Comparison of ENCODE assay signal across 14 cellular contexts in genomic region chr7:64494912-64495461, GRCh38.
DNase-seq lines count a peak whose midpoint lies in the region; ATAC-seq and TF ChIP-seq lines count a peak whose summit lies in the region.
"Had no signal": no experiment of that assay in that cellular context is flagged by ENCODE, and none has a peak within 500 bp of the region (broad histone marks: within the 10 kb centered on the region; RNA-seq: fewer than 3 reads in every experiment).

No MANE protein-coding gene starts in this region.

- no peaks in the 10 kb centered on the region for H4K20me1 ChIP-seq in DND-41 (ENCODE audit: insufficient read depth, low read length)

- no peak overlapping the region for H3K9ac ChIP-seq in DND-41 (ENCODE audit: low read depth, low read length)

- H3K36me3 ChIP-seq in DND-41 (ENCODE audit: insufficient read depth, low read length), result 0 out of 2 replicates have a peak, but pooled peaks cover 8% of the 10 kb centered on the region
- no peaks in the 10 kb centered on the region for H3K36me3 ChIP-seq in heart left ventricle
- H3K36me3 ChIP-seq in spleen, result no peaks in the 10 kb centered on the region

- DNase-seq in DND-41 (no peak), NCI-H774 (lab: John Stamatoyannopoulos, UW) (peak; percentile 19), heart left ventricle (no peak), spleen (peak; percentile 67), HuH-7.5 (ENCODE audit: low spot score) (no peak), NCI-H82 (lab: John Stamatoyannopoulos, UW) (no peak)
- DNase-seq in activated CD8-positive, alpha-beta memory T cell treated with anti-CD3 and anti-CD28 coated beads, Interleukin-2, amount 10 ng/mL, durations not matched to agents 7 days and 5 days, result no peak
- DNase-seq: activated CD8-positive, alpha-beta memory T cell treated with anti-CD3 and anti-CD28 coated beads, Interleukin-2, amount 50 U/mL, for 4 hours; CD4-positive, CD25-positive, alpha-beta regulatory T cell; NCI-H446; SHP77; stimulated activated CD4-positive, alpha-beta T cell treated with anti-CD3 and anti-CD28 coated beads, Interleukin-2, amount 100 ng/mL, for 24 hours had no signal

- no peaks in the 10 kb centered on the region for H3K79me2 ChIP-seq in DND-41 (ENCODE audit: insufficient read depth, low read length)

- H3K4me2 ChIP-seq in DND-41 (ENCODE audit: insufficient read depth, low read length), result no peak overlapping the region

- H3K9me3 ChIP-seq in DND-41 (ENCODE audit: insufficient read depth, low read length, severe bottlenecking), result peaks cover 5% of the 10 kb centered on the region
- peaks cover 0 to 28% (median 0%) of the 10 kb centered on the region in 12 donors for H3K9me3 ChIP-seq in heart left ventricle
- H3K9me3 ChIP-seq in spleen, result peaks cover 0 to 100% (median 88%) of the 10 kb centered on the region in 8 donors

- peak; percentile 33; the same call in 1 of the 3 replicates for ATAC-seq in DND-41 (ENCODE audit: insufficient read depth, low read depth)
- peak; percentile 26 to 78 (median 62) for ATAC-seq in heart left ventricle
- ATAC-seq in activated CD8-positive, alpha-beta memory T cell treated with anti-CD3 and anti-CD28 coated beads, Interleukin-2, amount 10 ng/mL, durations not matched to agents 7 days and 5 days, result no peak
- no peak for ATAC-seq in GM19351 (IDR thresholded peaks at IDR 0.05; ENCODE audit: unreplicated experiment)

- intact Hi-C loops in heart left ventricle (cut with DNase I) (loop anchor here in 1 of 10 donors (10.0 kb wide), 1 partner anchor 60 kb away; no protein-coding TSS in a partner anchor), spleen (cut with DNase I; ENCODE audit: low total_unique reads) (no loop called here)

- H3K27me3 ChIP-seq in DND-41 (ENCODE audit: insufficient read depth, low read length, poor library complexity), result no peaks in the 10 kb centered on the region
- no peaks in the 10 kb centered on the region for H3K27me3 ChIP-seq in heart left ventricle
- H3K27me3 ChIP-seq in spleen (replicated peaks in 1 of 7), result no peaks in the 10 kb centered on the region

- peaks cover 5% of the 10 kb centered on the region for H3K36me3 Mint-ChIP-seq in activated CD8-positive, alpha-beta memory T cell treated with anti-CD3 and anti-CD28 coated beads, Interleukin-2, amount 10 ng/mL, durations not matched to agents 7 days and 5 days
- H3K36me3 Mint-ChIP-seq: CD4-positive, CD25-positive, alpha-beta regulatory T cell had no signal

- H3K27me3 Mint-ChIP-seq in activated CD8-positive, alpha-beta memory T cell treated with anti-CD3 and anti-CD28 coated beads, Interleukin-2, amount 10 ng/mL, durations not matched to agents 7 days and 5 days, result no peaks in the 10 kb centered on the region
- H3K27me3 Mint-ChIP-seq: CD4-positive, CD25-positive, alpha-beta regulatory T cell had no signal

- no peak overlapping the region for H3K27ac ChIP-seq in DND-41 (ENCODE audit: low read length)
- no peak overlapping the region for H3K27ac ChIP-seq in heart left ventricle
- no peak overlapping the region for H3K27ac ChIP-seq in spleen

- no peaks in the 10 kb centered on the region for H3K4me1 ChIP-seq in DND-41 (ENCODE audit: insufficient read depth, low read length)
- H3K4me1 ChIP-seq in heart left ventricle, result peaks cover 0 to 8% (median 0%) of the 10 kb centered on the region in 12 donors
- H3K4me1 ChIP-seq in spleen, result no peaks in the 10 kb centered on the region

- no peak overlapping the region for H3K27ac Mint-ChIP-seq in activated CD8-positive, alpha-beta memory T cell treated with anti-CD3 and anti-CD28 coated beads, Interleukin-2, amount 10 ng/mL, durations not matched to agents 7 days and 5 days
- H3K27ac Mint-ChIP-seq: CD4-positive, CD25-positive, alpha-beta regulatory T cell; mesothelial cell of epicardium had no signal

- 11 to 31% (median 15%) methylated on average over 23 to 26 of the region's 26 CpGs for WGBS in heart left ventricle, 4 donors
- WGBS in spleen, 5 donors, result 6 to 16% (median 8%) methylated on average over 25 to 26 of the region's 26 CpGs

- TF ChIP-seq CTCF in DND-41 (IDR thresholded peaks at IDR 0.05; ENCODE audit: borderline replicate concordance, extremely low read depth, low read length, poor library complexity, severe bottlenecking), result no peak
- TF ChIP-seq CTCF in heart left ventricle (IDR thresholded peaks at IDR 0.05), result no peak
- TF ChIP-seq CTCF in spleen (IDR thresholded peaks at IDR 0.05 in 8 of 11, conservative IDR thresholded peaks at IDR 0.05 in 3 of 11), result no peak

- H2AFZ ChIP-seq in DND-41 (ENCODE audit: low read depth, low read length), result no peak overlapping the region

- H3K4me3 ChIP-seq in DND-41 (ENCODE audit: low read depth in 1 of 2, low read length in 2 of 2) (no peak overlapping the region), heart left ventricle (peak overlapping the region in 7 of 12 donors; percentile 10 to 51 (median 36)), spleen (peak overlapping the region in 3 of 8 donors; percentile 1 to 31 (median 15))

- H3K4me3 Mint-ChIP-seq in activated CD8-positive, alpha-beta memory T cell treated with anti-CD3 and anti-CD28 coated beads, Interleukin-2, amount 10 ng/mL, durations not matched to agents 7 days and 5 days, result no peak overlapping the region
- H3K4me3 Mint-ChIP-seq: CD4-positive, CD25-positive, alpha-beta regulatory T cell; mesothelial cell of epicardium had no signal

- peaks cover 20% of the 10 kb centered on the region for H3K9me3 Mint-ChIP-seq in activated CD8-positive, alpha-beta memory T cell treated with anti-CD3 and anti-CD28 coated beads, Interleukin-2, amount 10 ng/mL, durations not matched to agents 7 days and 5 days (ENCODE audit: low read depth)

- CTCF ChIA-PET in activated CD8-positive, alpha-beta memory T cell treated with anti-CD3 and anti-CD28 coated beads, Interleukin-2, amount 10 ng/mL, durations not matched to agents 7 days and 5 days (lab: Charles Lee), result no interaction called here

- H3K4me1 Mint-ChIP-seq in activated CD8-positive, alpha-beta memory T cell treated with anti-CD3 and anti-CD28 coated beads, Interleukin-2, amount 10 ng/mL, durations not matched to agents 7 days and 5 days, result peaks cover 1% of the 10 kb centered on the region
- H3K4me1 Mint-ChIP-seq: CD4-positive, CD25-positive, alpha-beta regulatory T cell; mesothelial cell of epicardium had no signal

- TF ChIP-seq POLR2A in heart left ventricle (IDR thresholded peaks at IDR 0.05) (no peak), spleen (IDR thresholded peaks at IDR 0.05) (no peak)

Comparison
In these comparisons a context has a peak if more than half of its experiments do, and no peak if none do; other contexts are left out.
1. ATAC-seq: peak in DND-41 (single experiment) and heart left ventricle (4 of 4); none in activated CD8-positive, alpha-beta memory T cell treated with anti-CD3 and anti-CD28 coated beads, Interleukin-2, amount 10 ng/mL, durations not matched to agents 7 days and 5 days (single experiment) and GM19351 (single experiment).
2. DNase-seq: peak in NCI-H774 (single experiment) and spleen (single experiment); none in DND-41 (single experiment), heart left ventricle (0 of 5), activated CD8-positive, alpha-beta memory T cell treated with anti-CD3 and anti-CD28 coated beads, Interleukin-2, amount 10 ng/mL, durations not matched to agents 7 days and 5 days (single experiment), HuH-7.5 (single experiment) and NCI-H82 (single experiment).
3. H3K4me3 ChIP-seq: peak in heart left ventricle (7 of 12); none in DND-41 (0 of 2).